In genomic region chr1:183318433-183318832, GRCh38 we compare ENCODE assay signal across 9 cellular contexts.
DNase-seq lines count a peak whose midpoint lies in the region; ATAC-seq and TF ChIP-seq lines count a peak whose summit lies in the region.
"Had no signal": no experiment of that assay in that cellular context is flagged by ENCODE, and none has a peak within 500 bp of the region (broad histone marks: within the 10 kb centered on the region; RNA-seq: fewer than 3 reads in every experiment).

No MANE protein-coding gene starts in this region.

- TF ChIP-seq POLR2A in sigmoid colon (IDR thresholded peaks at IDR 0.05): no peak

- H3K4me1 ChIP-seq in heart right ventricle: peaks cover 7 to 35% (median 27%) of the 10 kb centered on the region in 9 donors
- peaks cover 0 to 57% (median 35%) of the 10 kb centered on the region in 4 donors for H3K4me1 ChIP-seq in sigmoid colon

- intact Hi-C loops in heart right ventricle (cut with DNase I): loop anchor here (1.0 to 10.0 kb wide), 8 partner anchors 36 to 361 kb away; no protein-coding TSS in a partner anchor
- intact Hi-C loops in sigmoid colon (cut with DNase I): loop anchor here (2.0 to 10.0 kb wide), 3 partner anchors 84 to 356 kb away; no protein-coding TSS in a partner anchor

- H3K4me3 ChIP-seq in heart right ventricle: no peak overlapping the region
- H3K4me3 ChIP-seq in sigmoid colon: no peak overlapping the region

- H3K27me3 Mint-ChIP-seq in WTC11 (ENCODE audit: low read depth): peaks cover 8% of the 10 kb centered on the region

- POLR2A ChIA-PET in WTC11 (lab: Charles Lee): interaction anchor here (0.6 to 1.0 kb wide), 2 partner anchors 12 to 19 kb away, joined by 3 to 11 read pairs; no protein-coding TSS in a partner anchor

- TF ChIP-seq CTCF in GM10266 (IDR thresholded peaks at IDR 0.05; ENCODE audit: control insufficient read depth, insufficient read depth, low read depth, missing control alignments) (peak; percentile 62), WTC11 (IDR thresholded peaks at IDR 0.05) (no peak), heart right ventricle (IDR thresholded peaks at IDR 0.05) (peak; percentile 48 to 90 (median 77)), sigmoid colon (IDR thresholded peaks at IDR 0.05) (peak; percentile 38 to 68 (median 60))

- no peak for TF ChIP-seq EP300 in sigmoid colon (IDR thresholded peaks at IDR 0.05)

- peaks cover 55% of the 10 kb centered on the region for H3K4me1 Mint-ChIP-seq in WTC11
- no peaks in the 10 kb centered on the region for H3K4me1 Mint-ChIP-seq in stimulated activated effector memory CD8-positive, alpha-beta T cell treated with anti-CD3 and anti-CD28 coated beads, Interleukin-12 subunit alpha, Interleukin-12 subunit beta, amount 100 ng/mL, for 72 hours

- H3K27me3 ChIP-seq in heart right ventricle (no peaks in the 10 kb centered on the region), sigmoid colon (no peaks in the 10 kb centered on the region)

- ATAC-seq in HG02885 (IDR thresholded peaks at IDR 0.05; ENCODE audit: poor library complexity, unreplicated experiment): peak; percentile 66
- ATAC-seq in WTC11: peak; percentile 76
- ATAC-seq in heart right ventricle: peak; percentile 94 to 98 (median 97)
- ATAC-seq in stimulated activated effector memory CD8-positive, alpha-beta T cell treated with anti-CD3 and anti-CD28 coated beads, Interleukin-12 subunit alpha, Interleukin-12 subunit beta, amount 100 ng/mL, for 72 hours: no peak

- H3K27ac ChIP-seq in heart right ventricle: peak overlapping the region; percentile 47 to 89 (median 84)
- H3K27ac ChIP-seq in sigmoid colon: peak overlapping the region; percentile 75 to 80 (median 78)
- H3K27ac ChIP-seq: neutrophil had no signal

- 0 out of 2 replicates have a peak, but pooled peaks cover 4% of the 10 kb centered on the region for H3K9me3 Mint-ChIP-seq in WTC11
- no peaks in the 10 kb centered on the region for H3K9me3 Mint-ChIP-seq in stimulated activated effector memory CD8-positive, alpha-beta T cell treated with anti-CD3 and anti-CD28 coated beads, Interleukin-12 subunit alpha, Interleukin-12 subunit beta, amount 100 ng/mL, for 72 hours

- peak; percentile 73 for DNase-seq in GM10266 (ENCODE audit: extremely low spot score)
- DNase-seq in WTC11 (ENCODE audit: low spot score): peak; percentile 45
- peak; percentile 73 to 86 for DNase-seq in heart right ventricle
- DNase-seq in sigmoid colon: peak; percentile 95
- no peak for DNase-seq in NK-92 treated with Interleukin-12 subunit alpha and Interleukin-12 subunit beta, amount 100 ng/mL, for 24 hours (lab: John Stamatoyannopoulos, UW)
- no peak for DNase-seq in stimulated activated effector memory CD8-positive, alpha-beta T cell treated with anti-CD3 and anti-CD28 coated beads, Interleukin-12 subunit alpha, Interleukin-12 subunit beta, amount 100 ng/mL, for 72 hours (ENCODE audit: low spot score in 2 of 2)
- DNase-seq in DMS79 (lab: John Stamatoyannopoulos, UW): no peak

- no peak overlapping the region for H3K27ac Mint-ChIP-seq in WTC11
- H3K27ac Mint-ChIP-seq in stimulated activated effector memory CD8-positive, alpha-beta T cell treated with anti-CD3 and anti-CD28 coated beads, Interleukin-12 subunit alpha, Interleukin-12 subunit beta, amount 100 ng/mL, for 72 hours: no peak overlapping the region

- H3K4me3 Mint-ChIP-seq in WTC11: no peak overlapping the region
- H3K4me3 Mint-ChIP-seq in stimulated activated effector memory CD8-positive, alpha-beta T cell treated with anti-CD3 and anti-CD28 coated beads, Interleukin-12 subunit alpha, Interleukin-12 subunit beta, amount 100 ng/mL, for 72 hours: no peak overlapping the region

- CTCF ChIA-PET in WTC11 (lab: Charles Lee): interaction anchor here (1.2 to 5.0 kb wide), 7 partner anchors 12 to 90 kb away, joined by 3 to 27 read pairs (median 5); no protein-coding TSS in a partner anchor

- H3K36me3 Mint-ChIP-seq in WTC11: peaks cover 2% of the 10 kb centered on the region; the same call in 1 of the 2 replicates
- no peaks in the 10 kb centered on the region for H3K36me3 Mint-ChIP-seq in stimulated activated effector memory CD8-positive, alpha-beta T cell treated with anti-CD3 and anti-CD28 coated beads, Interleukin-12 subunit alpha, Interleukin-12 subunit beta, amount 100 ng/mL, for 72 hours

- H3K9me3 ChIP-seq in heart right ventricle: no peaks in the 10 kb centered on the region
- H3K9me3 ChIP-seq in sigmoid colon: no peaks in the 10 kb centered on the region
- H3K9me3 ChIP-seq: neutrophil had no signal

- no peaks in the 10 kb centered on the region for H3K36me3 ChIP-seq in heart right ventricle
- no peaks in the 10 kb centered on the region for H3K36me3 ChIP-seq in sigmoid colon
- H3K36me3 ChIP-seq: neutrophil had no signal

- 18 to 22% methylated on average over 4 of the region's 4 CpGs for WGBS in heart right ventricle, 2 donors
- WGBS in sigmoid colon, 2 donors: 51 to 54% methylated on average over 4 of the region's 4 CpGs

TF ChIP-seq in WTC11, 78 proteins besides CTCF, POLR2A, EP300 and RAD21:
- TF ChIP-seq NFATC4 (CRISPR knock-in tag; IDR thresholded peaks at IDR 0.05) (no peak), ESRRA (CRISPR knock-in tag; IDR thresholded peaks at IDR 0.05; ENCODE audit: borderline replicate concordance) (no peak), FOXP1 (CRISPR knock-in tag; IDR thresholded peaks at IDR 0.05; ENCODE audit: borderline replicate concordance) (no peak), RORB (CRISPR knock-in tag; IDR thresholded peaks at IDR 0.05) (no peak), USF1 (CRISPR knock-in tag; IDR thresholded peaks at IDR 0.05) (no peak)
TF ChIP-seq in WTC11: peak in this region for 0.

Comparison
In these comparisons a context has a peak if more than half of its experiments do, and no peak if none do; other contexts are left out.
1. DNase-seq: peak in GM10266 (single experiment), WTC11 (single experiment), heart right ventricle (2 of 2) and sigmoid colon (single experiment); none in NK-92 treated with Interleukin-12 subunit alpha and Interleukin-12 subunit beta, amount 100 ng/mL, for 24 hours (single experiment), stimulated activated effector memory CD8-positive, alpha-beta T cell treated with anti-CD3 and anti-CD28 coated beads, Interleukin-12 subunit alpha, Interleukin-12 subunit beta, amount 100 ng/mL, for 72 hours (0 of 2) and DMS79 (single experiment).